In the genomic region with DNA sequence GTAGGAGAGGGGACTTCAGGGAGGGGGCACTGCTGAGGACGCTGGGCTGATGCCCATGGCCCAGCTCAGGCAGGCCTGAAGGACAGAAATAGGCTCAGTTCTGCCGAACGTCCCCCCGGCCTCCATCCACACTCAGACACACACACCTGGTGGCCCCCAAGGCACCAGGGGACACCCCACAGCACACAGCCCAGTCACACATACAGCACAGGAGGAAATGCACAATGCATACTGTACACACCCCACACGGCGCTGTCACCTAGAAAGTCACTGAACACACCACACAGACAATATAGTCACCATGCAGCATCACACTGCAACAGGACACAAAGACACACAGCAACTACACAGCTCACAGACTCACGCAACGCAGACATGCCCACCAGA, we compare ENCODE assay signal across 8 cellular contexts. TPM values are rescaled to one million over a fixed set of nuclear protein-coding genes. Genes with fewer than 3 reads are reported as not detected.
DNase-seq lines count a peak whose midpoint lies in the region; ATAC-seq and TF ChIP-seq lines count a peak whose summit lies in the region.

No MANE protein-coding gene starts in this region.

- H3K79me2 ChIP-seq in Karpas-422 (ENCODE audit: low read length), result no peaks in the 10 kb centered on the region

- H3K27me3 Mint-ChIP-seq in mesothelial cell of epicardium (ENCODE audit: low read depth), result no peaks in the 10 kb centered on the region

- no peaks in the 10 kb centered on the region for H4K20me1 ChIP-seq in Karpas-422 (ENCODE audit: insufficient read depth, low read depth, low read length)

- H3K27me3 ChIP-seq in Karpas-422 (ENCODE audit: low read length) (no peaks in the 10 kb centered on the region), uterus (no peaks in the 10 kb centered on the region)

- H3K4me3 Mint-ChIP-seq in mesothelial cell of epicardium, result peak overlapping the region; percentile 73

- intact Hi-C loops in uterus (cut with DNase I; ENCODE audit: low total_unique reads), result no loop called here

- no peaks in the 10 kb centered on the region for H3K9me3 ChIP-seq in Karpas-422 (ENCODE audit: low read length)
- H3K9me3 ChIP-seq in uterus, result no peaks in the 10 kb centered on the region

- peaks cover 32% of the 10 kb centered on the region for H3K4me1 Mint-ChIP-seq in mesothelial cell of epicardium

- TF ChIP-seq POLR2A in uterus (IDR thresholded peaks at IDR 0.05), result no peak

- peak; percentile 12 for DNase-seq in COR-L47 (lab: John Stamatoyannopoulos, UW)
- peak; percentile 64 for DNase-seq in Karpas-422
- DNase-seq in activated naive CD4-positive, alpha-beta T cell treated with Interleukin-2 at 50 U/mL for 16 hours, result peak; percentile 40
- no peak for DNase-seq in mesothelial cell of epicardium (ENCODE audit: low spot score in 2 of 2, unreplicated experiment in 2 of 2)
- DNase-seq in AG08395 (ENCODE audit: low spot score), result no peak
- DNase-seq in uterus, result no peak
- DNase-seq in putamen (ENCODE audit: low spot score), result no peak

- peak overlapping the region; percentile 68 for H3K27ac ChIP-seq in Karpas-422 (ENCODE audit: low read length)
- no peak overlapping the region for H3K27ac ChIP-seq in uterus

- H2AFZ ChIP-seq in Karpas-422 (ENCODE audit: low read length), result no peak overlapping the region

- peaks cover 5% of the 10 kb centered on the region for H3K36me3 Mint-ChIP-seq in mesothelial cell of epicardium

- peak overlapping the region; percentile 74 for H3K4me3 ChIP-seq in Karpas-422 (ENCODE audit: low read length)
- no peak overlapping the region for H3K4me3 ChIP-seq in uterus

- peak overlapping the region; percentile 76 for H3K4me2 ChIP-seq in Karpas-422 (ENCODE audit: low read depth, low read length, poor library complexity, severe bottlenecking)

- no peaks in the 10 kb centered on the region for H3K36me3 ChIP-seq in Karpas-422 (ENCODE audit: insufficient read depth, low read length)
- H3K36me3 ChIP-seq in uterus, result no peaks in the 10 kb centered on the region

- no peak for ATAC-seq in HG03565 (IDR thresholded peaks at IDR 0.05; ENCODE audit: unreplicated experiment)

- H3K9me3 Mint-ChIP-seq in mesothelial cell of epicardium, result no peaks in the 10 kb centered on the region

- H3K27ac Mint-ChIP-seq in mesothelial cell of epicardium, result peak overlapping the region; percentile 80

- no peak for TF ChIP-seq CTCF in mesothelial cell of epicardium (IDR thresholded peaks at IDR 0.05; ENCODE audit: unreplicated experiment)
- TF ChIP-seq CTCF in uterus (IDR thresholded peaks at IDR 0.05), result no peak

- H3K9me2 ChIP-seq in Karpas-422 (replicated peaks; ENCODE audit: insufficient read depth, low read length), result no peaks in the 10 kb centered on the region

- peak overlapping the region; percentile 77 for H3K9ac ChIP-seq in Karpas-422 (ENCODE audit: low read length)

- H3K4me1 ChIP-seq in Karpas-422 (ENCODE audit: low read length) (peaks cover 35% of the 10 kb centered on the region), uterus (no peaks in the 10 kb centered on the region)

RNA-seq across cellular contexts. Expression of gene SYTL1, which starts 0.6 kb away (rescaled TPM):
- 35.6 and 119 TPM in 2 replicates for total RNA-seq in Karpas-422 (2014; rRNA removed; shearing (Covaris generic); ENCODE audit: low replicate concordance)
- total RNA-seq in mesothelial cell of epicardium (41.0 to 42.8 TPM (median 42.2 TPM) in 3 replicates), uterus (10 to 100 TPM in 1 of 4 donors, 1 to 10 TPM in 2, not detected in 1; 1.6 to 11.3 (median 4.8) TPM)

RNA-seq across cellular contexts. Expression of gene TMEM222, which starts 20.4 kb away (rescaled TPM):
- total RNA-seq in Karpas-422 (2014; rRNA removed; shearing (Covaris generic); ENCODE audit: low replicate concordance), result 27.4 and 27.9 TPM in 2 replicates
- total RNA-seq in mesothelial cell of epicardium, result 36.0 to 39.1 TPM (median 37.2 TPM) in 3 replicates
- 10 to 100 TPM in 2 of 4 donors, 1 to 10 TPM in 2; 9.7 to 43.9 (median 18.6) TPM for total RNA-seq in uterus

RNA-seq across cellular contexts. Expression of gene MAP3K6, which starts 24.4 kb away (rescaled TPM):
- total RNA-seq in Karpas-422 (2014; rRNA removed; shearing (Covaris generic); ENCODE audit: low replicate concordance), result 3.0 and 5.2 TPM in 2 replicates
- total RNA-seq in mesothelial cell of epicardium, result 10.3 to 13.7 TPM (median 11.8 TPM) in 3 replicates
- total RNA-seq in uterus, result 100 to 1,000 TPM in 1 of 4 donors, 10 to 100 TPM in 3; 10.9 to 124 (median 16.5) TPM

RNA-seq across cellular contexts. Expression of gene FCN3, which starts 32.2 kb away (rescaled TPM):
- not detected in 2 replicates for total RNA-seq in Karpas-422 (2014; rRNA removed; shearing (Covaris generic); ENCODE audit: low replicate concordance)
- 0.22 to 0.24 TPM in 2 of 3 replicates, not detected in the other for total RNA-seq in mesothelial cell of epicardium
- total RNA-seq in uterus, result 1 to 10 TPM in 3 of 4 donors, not detected in 1; 2.1 to 4.7 (median 2.4) TPM

RNA-seq across cellular contexts. Expression of gene CD164L2, which starts 40.7 kb away (rescaled TPM):
- total RNA-seq in Karpas-422 (2014; rRNA removed; shearing (Covaris generic); ENCODE audit: low replicate concordance), result 0.22 TPM in 1 of 2 replicates, not detected in the other
- total RNA-seq in mesothelial cell of epicardium (0.45 to 1.3 TPM (median 0.61 TPM) in 3 replicates), uterus (under 1 TPM in 1 of 4 donors, not detected in 3; 0.69 TPM)

Comparison
In these comparisons a context has a peak if more than half of its experiments do, and no peak if none do; other contexts are left out.
1. DNase-seq: peak in COR-L47 (single experiment), Karpas-422 (single experiment) and activated naive CD4-positive, alpha-beta T cell treated with Interleukin-2 at 50 U/mL for 16 hours (single experiment); none in mesothelial cell of epicardium (0 of 2), AG08395 (single experiment), uterus (0 of 2) and putamen (single experiment).